Comparison of ENCODE assay signal across 18 cellular contexts in the genomic region with DNA sequence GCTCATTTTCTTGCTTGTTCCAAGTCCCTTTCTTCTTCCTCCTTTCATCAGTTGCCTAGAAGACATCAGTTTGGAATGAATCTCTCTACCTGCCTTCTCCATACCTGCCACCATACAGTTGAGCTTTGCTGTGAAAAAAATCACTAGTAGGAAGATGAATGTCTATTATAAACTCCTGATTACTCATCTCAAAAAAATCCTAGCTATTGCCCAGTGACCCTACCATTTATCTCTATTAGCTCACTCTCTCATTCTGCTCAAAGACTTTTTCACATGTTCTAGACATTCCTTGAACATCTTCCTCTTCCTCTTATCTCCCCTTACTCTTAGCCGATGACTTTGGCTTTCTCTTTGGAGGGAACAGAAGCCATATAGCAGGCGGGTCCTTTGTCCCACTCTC. TPM values are rescaled to one million over a fixed set of nuclear protein-coding genes. Genes with fewer than 3 reads are reported as not detected.
DNase-seq lines count a peak whose midpoint lies in the region; FAIRE-seq and TF ChIP-seq lines count a peak whose summit lies in the region.
"Had no signal": no experiment of that assay in that cellular context is flagged by ENCODE, and none has a peak within 500 bp of the region (broad histone marks: within the 10 kb centered on the region; RNA-seq: fewer than 3 reads in every experiment).

No MANE protein-coding gene starts in this region.

- TF ChIP-seq EP300 in esophagus muscularis mucosa (IDR thresholded peaks at IDR 0.05): no peak

- H3K4me3 ChIP-seq in esophagus muscularis mucosa: no peak overlapping the region
- H3K4me3 ChIP-seq: BLaER1 had no signal

- DNase-seq in ELR (ENCODE audit: low read depth): peak; percentile 11
- DNase-seq in RCC 7860 (ENCODE audit: low spot score): peak; percentile 10
- DNase-seq in esophagus muscularis mucosa (ENCODE audit: extremely low spot score): peak; percentile 24
- peak; percentile 51 for DNase-seq in urothelium cell line (ENCODE audit: low spot score)
- DNase-seq in T-helper 1 cell: no peak
- DNase-seq in NCI-H1436 treated with DMSO at 0.1 percent for 48 hours (lab: John Stamatoyannopoulos, UW): no peak
- no peak for DNase-seq in hepatic stellate cell (ENCODE audit: low spot score)
- DNase-seq: H9, NCI-H1417 treated with DMSO at 0.1 percent for 48 hours, NCI-H2029, NCI-H2171, NCI-H446 treated with DMSO at 0.1 percent for 48 hours, NCI-H774, SHP77 had no signal

- no peak for TF ChIP-seq POLR2A in esophagus muscularis mucosa (IDR thresholded peaks at IDR 0.05; ENCODE audit: low read depth)

- no peaks in the 10 kb centered on the region for H3K27me3 ChIP-seq in esophagus muscularis mucosa
- H3K27me3 ChIP-seq: BLaER1 had no signal

- no peak for TF ChIP-seq CTCF in esophagus muscularis mucosa (IDR thresholded peaks at IDR 0.05)

- no peaks in the 10 kb centered on the region for H3K36me3 ChIP-seq in esophagus muscularis mucosa
- H3K36me3 ChIP-seq: BLaER1 had no signal

- H3K27ac ChIP-seq in esophagus muscularis mucosa (replicated peaks in 1 of 4): no peak overlapping the region
- H3K27ac ChIP-seq: BLaER1, HL-60 had no signal

- 98% methylated on average over 2 of the region's 2 CpGs for WGBS in esophagus muscularis mucosa

- intact Hi-C loops in esophagus muscularis mucosa (cut with DNase I): no loop called here

- FAIRE-seq in RCC 7860 (lab: Jason Lieb, UNC) (no peak), urothelium cell line (lab: Jason Lieb, UNC) (no peak)
- FAIRE-seq: GM12892 had no signal

- H3K4me1 ChIP-seq in esophagus muscularis mucosa: no peaks in the 10 kb centered on the region
- H3K4me1 ChIP-seq: BLaER1 had no signal

- H3K9me3 ChIP-seq in esophagus muscularis mucosa: peaks cover 0 to 3% (median 0%) of the 10 kb centered on the region in 4 donors
- H3K9me3 ChIP-seq: BLaER1 had no signal

RNA-seq across cellular contexts. Expression of a gene that starts 49.7 kb away (rescaled TPM):
- total RNA-seq in esophagus muscularis mucosa: not detected
- total RNA-seq: CD8-positive, alpha-beta T cell; H9 had no signal

Comparison
In these comparisons a context has a peak if more than half of its experiments do, and no peak if none do; other contexts are left out.
1. DNase-seq: peak in ELR (single experiment), RCC 7860 (single experiment), esophagus muscularis mucosa (single experiment) and urothelium cell line (single experiment); none in T-helper 1 cell (0 of 5), NCI-H1436 treated with DMSO at 0.1 percent for 48 hours (single experiment) and hepatic stellate cell (single experiment).